1 cellular context compared by ENCODE assay signal in genomic region chr16:70735141-70735979, GRCh38.
TF ChIP-seq lines count a peak whose summit lies in the region.

No MANE protein-coding gene starts in this region.

TF ChIP-seq in GM23338, 12 proteins besides CTCF, POLR2A, EP300 and RAD21 (continued from another document):
- TF ChIP-seq ZNF462 (CRISPR knock-in tag; IDR thresholded peaks at IDR 0.05) = no peak
